ENCODE assay signal across 1 cellular context in genomic region chr5:151449288-151449687, GRCh38.
TF ChIP-seq lines count a peak whose summit lies in the region.

No MANE protein-coding gene starts in this region.

TF ChIP-seq in IMR-90, 13 proteins besides CTCF, POLR2A, EP300 and RAD21 (continued from another document):
- TF ChIP-seq CEBPB (IDR thresholded peaks at IDR 0.05; ENCODE audit: low read depth, low read length), result no peak
- no peak for TF ChIP-seq ELK1 (IDR thresholded peaks at IDR 0.05; ENCODE audit: borderline replicate concordance, low read depth, low read length)
- TF ChIP-seq, protein P1, sequence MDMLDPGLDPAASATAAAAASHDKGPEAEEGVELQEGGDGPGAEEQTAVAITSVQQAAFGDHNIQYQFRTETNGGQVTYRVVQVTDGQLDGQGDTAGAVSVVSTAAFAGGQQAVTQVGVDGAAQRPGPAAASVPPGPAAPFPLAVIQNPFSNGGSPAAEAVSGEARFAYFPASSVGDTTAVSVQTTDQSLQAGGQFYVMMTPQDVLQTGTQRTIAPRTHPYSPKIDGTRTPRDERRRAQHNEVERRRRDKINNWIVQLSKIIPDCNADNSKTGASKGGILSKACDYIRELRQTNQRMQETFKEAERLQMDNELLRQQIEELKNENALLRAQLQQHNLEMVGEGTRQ (IDR thresholded peaks at IDR 0.05; ENCODE audit: low read depth, low read length), result no peak
TF ChIP-seq in IMR-90: peak in this region for 0.
